ENCODE assay signal across 18 cellular contexts in genomic region chr2:2660789-2661355, GRCh38.
"Had no signal": no experiment of that assay in that cellular context is flagged by ENCODE, and none has a peak within 500 bp of the region (broad histone marks: within the 10 kb centered on the region; RNA-seq: fewer than 3 reads in every experiment).

No MANE protein-coding gene starts in this region.

- H3K27ac ChIP-seq: cardiac muscle cell, left lung, tibial artery had no signal

- H3K9me3 ChIP-seq: esophagus squamous epithelium, heart right ventricle had no signal

- ATAC-seq: activated CD4-positive, alpha-beta T cell treated with anti-CD3 and anti-CD28 coated beads for 36 hours; activated CD8-positive, alpha-beta memory T cell treated with anti-CD3 and anti-CD28 coated beads, Interleukin-2, amount 10 ng/mL, durations not matched to agents 7 days and 5 days; left lung; naive thymus-derived CD4-positive, alpha-beta T cell; stimulated activated naive CD8-positive, alpha-beta T cell treated with anti-CD3 and anti-CD28 coated beads, Interleukin-15, Interleukin-2, amounts not matched to agents 100 U/mL and 50 U/mL, for 24 hours had no signal

- H3K4me1 ChIP-seq: left lung had no signal

- H3K4me3 ChIP-seq: cardiac muscle cell, esophagus squamous epithelium, heart right ventricle, left lung, tibial artery had no signal

- DNase-seq: activated CD4-positive, alpha-beta memory T cell treated with anti-CD3 and anti-CD28 coated beads, Interleukin-2, amount 10 ng/mL, durations not matched to agents 7 days and 5 days; activated CD4-positive, alpha-beta T cell treated with anti-CD3 and anti-CD28 coated beads for 36 hours; activated CD8-positive, alpha-beta memory T cell treated with anti-CD3 and anti-CD28 coated beads, Interleukin-2, amount 10 ng/mL, durations not matched to agents 7 days and 5 days; activated naive CD4-positive, alpha-beta T cell treated with Interleukin-2 at 50 U/mL for 16 hours; activated naive CD8-positive, alpha-beta T cell treated with anti-CD3 and anti-CD28 coated beads, Interleukin-2, amount 10 ng/mL, durations not matched to agents 7 days and 5 days; activated T-cell treated with anti-CD3 and anti-CD28 coated beads, Interleukin-2, amount 50 U/mL, for 1 hour; amygdala; dermis blood vessel endothelial cell; effector memory CD4-positive, alpha-beta T cell; esophagus squamous epithelium; heart right ventricle; left lung; naive thymus-derived CD4-positive, alpha-beta T cell; retina; stimulated activated naive CD8-positive, alpha-beta T cell treated with anti-CD3 and anti-CD28 coated beads, Interleukin-15, Interleukin-2, amounts not matched to agents 100 U/mL and 50 U/mL, for 24 hours; T-helper 2 cell had no signal

- H3K27me3 ChIP-seq: cardiac muscle cell, esophagus squamous epithelium had no signal

- H3K36me3 ChIP-seq: cardiac muscle cell, esophagus squamous epithelium, heart right ventricle, left lung, tibial artery had no signal
